ENCODE assay signal across 34 cellular contexts in the genomic region with DNA sequence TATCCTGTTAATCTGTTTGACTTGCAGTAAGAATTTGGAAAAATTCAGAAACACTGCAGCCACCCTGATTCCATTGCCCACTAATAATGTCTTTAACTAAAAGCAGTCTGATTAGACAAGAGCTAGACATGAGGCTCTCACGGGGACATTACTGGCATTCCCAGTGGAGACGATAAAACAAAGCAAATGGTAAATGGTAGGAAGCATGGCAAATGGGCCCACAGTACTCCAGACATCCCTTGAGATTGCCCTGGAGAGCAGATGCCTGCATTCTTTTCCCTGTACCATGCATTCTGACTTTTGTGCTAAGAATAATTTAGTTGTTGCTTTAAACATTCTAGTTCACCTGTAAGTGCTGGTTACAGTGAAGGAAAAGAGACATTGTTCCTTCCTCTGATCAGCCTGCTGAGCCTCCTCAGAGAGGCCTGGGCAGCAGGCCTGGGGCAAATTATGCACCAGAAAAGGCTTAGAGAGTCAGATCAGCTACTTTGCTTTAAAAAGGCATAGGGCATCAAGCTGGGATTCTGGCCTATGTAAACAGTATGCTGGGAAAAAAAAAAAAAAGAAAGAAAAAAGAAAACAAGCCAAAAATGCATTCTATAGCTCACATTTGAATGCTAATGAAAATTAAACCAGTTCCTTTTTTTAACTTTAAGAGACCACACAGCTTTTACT.
"Had no signal": no experiment of that assay in that cellular context is flagged by ENCODE, and none has a peak within 500 bp of the region (broad histone marks: within the 10 kb centered on the region; RNA-seq: fewer than 3 reads in every experiment).

No MANE protein-coding gene starts in this region.

- H3K27ac Mint-ChIP-seq: activated CD4-positive, alpha-beta memory T cell treated with anti-CD3 and anti-CD28 coated beads, Interleukin-2, amount 10 ng/mL, durations not matched to agents 7 days and 5 days; activated CD8-positive, alpha-beta memory T cell treated with anti-CD3 and anti-CD28 coated beads, Interleukin-2, amount 10 ng/mL, durations not matched to agents 7 days and 5 days; activated naive CD4-positive, alpha-beta T cell treated with anti-CD3 and anti-CD28 coated beads, Interleukin-2, amount 10 ng/mL, durations not matched to agents 7 days and 5 days; activated naive CD8-positive, alpha-beta T cell had no signal

- DNase-seq: activated CD4-positive, alpha-beta memory T cell treated with anti-CD3 and anti-CD28 coated beads, Interleukin-2, amount 10 ng/mL, durations not matched to agents 7 days and 5 days; activated CD4-positive, alpha-beta T cell treated with anti-CD3 and anti-CD28 coated beads for 1 hour; activated CD4-positive, alpha-beta T cell treated with anti-CD3 and anti-CD28 coated beads for 48 hours; activated CD4-positive, CD25-positive, alpha-beta regulatory T cell; activated CD8-positive, alpha-beta memory T cell treated with anti-CD3 and anti-CD28 coated beads for 24 hours; activated CD8-positive, alpha-beta memory T cell treated with anti-CD3 and anti-CD28 coated beads, Interleukin-2, amount 10 ng/mL, durations not matched to agents 7 days and 5 days; activated CD8-positive, alpha-beta memory T cell treated with anti-CD3 and anti-CD28 coated beads, Interleukin-2, amount 50 U/mL, for 48 hours; activated effector memory CD4-positive, alpha-beta T cell treated with Interleukin-2 at 50 U/mL for 16 hours; activated naive CD4-positive, alpha-beta T cell treated with anti-CD3 and anti-CD28 coated beads, Interleukin-2, amount 10 ng/mL, durations not matched to agents 7 days and 5 days; activated T-cell treated with anti-CD3 and anti-CD28 coated beads, Interleukin-2, amount 50 U/mL, for 48 hours; amniotic stem cell; aorta; NCI-H1092 treated with DMSO at 0.1 percent for 48 hours; NCI-H146; NCI-H187; NCI-H2029 treated with DMSO at 0.1 percent for 48 hours; NCI-H2107; NCI-H2171; NCI-H510A; NCI-H526; NCI-H748 treated with DMSO at 0.1 percent for 48 hours; NK-92 treated with Interleukin-12 subunit alpha and Interleukin-12 subunit beta, amount 100 ng/mL, for 24 hours; PC-9; SIG-M5; T-helper 1 cell; T-helper 2 cell; T-helper 9 cell had no signal

- H3K27me3 ChIP-seq: cardiac muscle cell had no signal

- ATAC-seq: activated CD8-positive, alpha-beta memory T cell treated with anti-CD3 and anti-CD28 coated beads, Interleukin-2, amount 10 ng/mL, durations not matched to agents 7 days and 5 days; Right ventricle myocardium inferior; SK-N-SH treated with all-trans-retinoic acid at 6 μM for 48 hours had no signal

- FAIRE-seq: RCC 7860 had no signal

- H2AFZ ChIP-seq: PC-9 had no signal

- H3K4me2 ChIP-seq: PC-9 had no signal

- H3K36me3 Mint-ChIP-seq: activated CD8-positive, alpha-beta memory T cell treated with anti-CD3 and anti-CD28 coated beads, Interleukin-2, amount 10 ng/mL, durations not matched to agents 7 days and 5 days; activated naive CD4-positive, alpha-beta T cell treated with anti-CD3 and anti-CD28 coated beads, Interleukin-2, amount 10 ng/mL, durations not matched to agents 7 days and 5 days; activated naive CD8-positive, alpha-beta T cell had no signal

- H3K36me3 ChIP-seq: cardiac muscle cell had no signal

- H3K4me3 Mint-ChIP-seq: activated CD4-positive, alpha-beta memory T cell treated with anti-CD3 and anti-CD28 coated beads, Interleukin-2, amount 10 ng/mL, durations not matched to agents 7 days and 5 days; activated CD8-positive, alpha-beta memory T cell treated with anti-CD3 and anti-CD28 coated beads, Interleukin-2, amount 10 ng/mL, durations not matched to agents 7 days and 5 days; activated naive CD4-positive, alpha-beta T cell treated with anti-CD3 and anti-CD28 coated beads, Interleukin-2, amount 10 ng/mL, durations not matched to agents 7 days and 5 days; activated naive CD8-positive, alpha-beta T cell had no signal

- H3K27ac ChIP-seq: cardiac muscle cell, PC-9, RWPE1, VCaP had no signal

- H3K4me1 Mint-ChIP-seq: activated CD4-positive, alpha-beta memory T cell treated with anti-CD3 and anti-CD28 coated beads, Interleukin-2, amount 10 ng/mL, durations not matched to agents 7 days and 5 days; activated CD8-positive, alpha-beta memory T cell treated with anti-CD3 and anti-CD28 coated beads, Interleukin-2, amount 10 ng/mL, durations not matched to agents 7 days and 5 days; activated naive CD4-positive, alpha-beta T cell treated with anti-CD3 and anti-CD28 coated beads, Interleukin-2, amount 10 ng/mL, durations not matched to agents 7 days and 5 days had no signal

- H3K4me3 ChIP-seq: cardiac muscle cell, PC-9 had no signal
